9 cellular contexts compared by ENCODE assay signal in genomic region chr17:68777243-68777855, GRCh38.
DNase-seq lines count a peak whose midpoint lies in the region; ATAC-seq, FAIRE-seq and TF ChIP-seq lines count a peak whose summit lies in the region.
"Had no signal": no experiment of that assay in that cellular context is flagged by ENCODE, and none has a peak within 500 bp of the region (broad histone marks: within the 10 kb centered on the region; RNA-seq: fewer than 3 reads in every experiment).

No MANE protein-coding gene starts in this region.

- no peak for TF ChIP-seq POLR2A in spleen (IDR thresholded peaks at IDR 0.05)

- H3K27ac ChIP-seq in caudate nucleus (ENCODE audit: low read depth, low read length) (peak overlapping the region; percentile 96), keratinocyte (ENCODE audit: control insufficient read depth, insufficient read depth, low read length) (no peak overlapping the region), spleen (peak overlapping the region in 7 of 8 donors; percentile 39 to 77 (median 66))

- H3K9me1 ChIP-seq in keratinocyte (ENCODE audit: control insufficient read depth, extremely low read depth, insufficient read depth, low read length): no peaks in the 10 kb centered on the region

- no peak overlapping the region for H2AFZ ChIP-seq in keratinocyte (ENCODE audit: control insufficient read depth, low read length)

- H3K4me1 ChIP-seq in keratinocyte (ENCODE audit: control insufficient read depth, extremely low read depth, insufficient read depth, low read length): no peaks in the 10 kb centered on the region
- H3K4me1 ChIP-seq in spleen: peaks cover 0 to 36% (median 23%) of the 10 kb centered on the region in 6 donors

- H3K9ac ChIP-seq in keratinocyte (ENCODE audit: control insufficient read depth, extremely low read depth, insufficient read depth, low read length): no peak overlapping the region

- H3K27me3 ChIP-seq in keratinocyte (ENCODE audit: control insufficient read depth, extremely low read depth, insufficient read depth, low read length) (no peaks in the 10 kb centered on the region), spleen (replicated peaks in 1 of 7) (no peaks in the 10 kb centered on the region)

- H3K79me2 ChIP-seq in keratinocyte (ENCODE audit: control insufficient read depth, insufficient read depth, low read length): no peaks in the 10 kb centered on the region

- peak; percentile 58 to 69 (median 61) for TF ChIP-seq CTCF in keratinocyte (optimal IDR thresholded peaks at IDR 0.05 in 1 of 3, IDR thresholded peaks at IDR 0.05 in 1 of 3, conservative IDR thresholded peaks at IDR 0.05 in 1 of 3; ENCODE audit: extremely low read depth in 1 of 3, insufficient read depth in 2 of 3, low read length in 3 of 3)
- peak; percentile 29 to 83 (median 70) for TF ChIP-seq CTCF in spleen (IDR thresholded peaks at IDR 0.05 in 8 of 11, conservative IDR thresholded peaks at IDR 0.05 in 3 of 11)

- H3K4me2 ChIP-seq in keratinocyte (ENCODE audit: control insufficient read depth, extremely low read depth, insufficient read depth, low read depth, low read length): no peak overlapping the region

- dilution Hi-C loops in keratinocyte (cut with MboI; ENCODE audit: extremely low pct_ligation_motif_present, low sequenced_read_pairs): no loop called here

- ATAC-seq in HG03442 (IDR thresholded peaks at IDR 0.05; ENCODE audit: unreplicated experiment): peak; percentile 42

- no peaks in the 10 kb centered on the region for H4K20me1 ChIP-seq in keratinocyte (ENCODE audit: control insufficient read depth, extremely low read depth, insufficient read depth, low read length)

- FAIRE-seq in keratinocyte (lab: Jason Lieb, UNC): peak; percentile 67
- FAIRE-seq: A204.1 had no signal

- intact Hi-C loops in spleen (cut with DNase I; ENCODE audit: low total_unique reads): loop anchor here (5.0 to 10.0 kb wide), 2 partner anchors 197 to 460 kb away; no protein-coding TSS in a partner anchor

- DNase-seq in DMS79 treated with DMSO at 0.1 percent for 48 hours (lab: John Stamatoyannopoulos, UW) (peak; percentile 0), DMS79 (lab: John Stamatoyannopoulos, UW) (no peak), OCI-M1 (lab: John Stamatoyannopoulos, UW) (peak; percentile 71), caudate nucleus (lab: John Stamatoyannopoulos, UW) (peak in 42 of 61 donors; percentile 4 to 76 (median 36)), keratinocyte (ENCODE audit: low read depth, low spot score) (no peak), spleen (no peak), NCI-H128 (lab: John Stamatoyannopoulos, UW; ENCODE audit: unreplicated experiment) (no peak)

- no peaks in the 10 kb centered on the region for H3K9me3 ChIP-seq in keratinocyte (ENCODE audit: control insufficient read depth, low read depth, low read length)
- H3K9me3 ChIP-seq in spleen: no peaks in the 10 kb centered on the region

- WGBS in spleen, 5 donors: 41 to 57% (median 48%) methylated on average over 5 of the region's 5 CpGs

- no peak overlapping the region for H3K4me3 ChIP-seq in keratinocyte (ENCODE audit: control insufficient read depth in 2 of 3, extremely low read depth in 1 of 3, insufficient read depth in 2 of 3, low read depth in 1 of 3, low read length in 3 of 3)
- H3K4me3 ChIP-seq in spleen: no peak overlapping the region

- H3K36me3 ChIP-seq in keratinocyte (ENCODE audit: control insufficient read depth in 2 of 2, extremely low read depth in 1 of 2, insufficient read depth in 2 of 2, low read length in 2 of 2): no peaks in the 10 kb centered on the region
- no peaks in the 10 kb centered on the region for H3K36me3 ChIP-seq in spleen

Comparison
In these comparisons a context has a peak if more than half of its experiments do, and no peak if none do; other contexts are left out.
1. DNase-seq: peak in DMS79 treated with DMSO at 0.1 percent for 48 hours (single experiment), OCI-M1 (single experiment) and caudate nucleus (42 of 61); none in DMS79 (single experiment), keratinocyte (single experiment), spleen (single experiment) and NCI-H128 (single experiment).